Comparison of ENCODE assay signal across 23 cellular contexts in genomic region chr4:114187592-114187991, GRCh38.
DNase-seq lines count a peak whose midpoint lies in the region; ATAC-seq lines count a peak whose summit lies in the region.
"Had no signal": no experiment of that assay in that cellular context is flagged by ENCODE, and none has a peak within 500 bp of the region (broad histone marks: within the 10 kb centered on the region; RNA-seq: fewer than 3 reads in every experiment).

No MANE protein-coding gene starts in this region.

- DNase-seq in NCI-H510A treated with DMSO at 0.1 percent for 48 hours (lab: John Stamatoyannopoulos, UW) (peak; percentile 38), NCI-H510A (lab: John Stamatoyannopoulos, UW) (no peak), DMS53 (lab: John Stamatoyannopoulos, UW) (peak; percentile 40), DMS79 treated with DMSO at 0.1 percent for 48 hours (lab: John Stamatoyannopoulos, UW) (peak; percentile 33), left colon (no peak), germinal center (ENCODE audit: low spot score) (no peak), NCI-H146 treated with DMSO at 0.1 percent for 48 hours (lab: John Stamatoyannopoulos, UW; ENCODE audit: unreplicated experiment) (no peak), SK-N-DZ (ENCODE audit: low spot score) (no peak)
- DNase-seq: 8988T; ACHN; AML-193; BE2C; Calu3; CD4-positive, alpha-beta T cell; CD8-positive, alpha-beta memory T cell; DMS153; EL; GDM1; GM23248; H7; HCEC 1CT had no signal

- ATAC-seq in left colon, result peak; percentile 56
- ATAC-seq: A549, GM12878 had no signal

- intact Hi-C loops in left colon (cut with DNase I, micrococcal nuclease), result no loop called here

Comparison
In these comparisons a context has a peak if more than half of its experiments do, and no peak if none do; other contexts are left out.
1. DNase-seq: peak in NCI-H510A treated with DMSO at 0.1 percent for 48 hours (single experiment), DMS53 (single experiment) and DMS79 treated with DMSO at 0.1 percent for 48 hours (single experiment); none in NCI-H510A (single experiment), left colon (0 of 2), germinal center (single experiment), NCI-H146 treated with DMSO at 0.1 percent for 48 hours (single experiment) and SK-N-DZ (single experiment).